In the genomic region with DNA sequence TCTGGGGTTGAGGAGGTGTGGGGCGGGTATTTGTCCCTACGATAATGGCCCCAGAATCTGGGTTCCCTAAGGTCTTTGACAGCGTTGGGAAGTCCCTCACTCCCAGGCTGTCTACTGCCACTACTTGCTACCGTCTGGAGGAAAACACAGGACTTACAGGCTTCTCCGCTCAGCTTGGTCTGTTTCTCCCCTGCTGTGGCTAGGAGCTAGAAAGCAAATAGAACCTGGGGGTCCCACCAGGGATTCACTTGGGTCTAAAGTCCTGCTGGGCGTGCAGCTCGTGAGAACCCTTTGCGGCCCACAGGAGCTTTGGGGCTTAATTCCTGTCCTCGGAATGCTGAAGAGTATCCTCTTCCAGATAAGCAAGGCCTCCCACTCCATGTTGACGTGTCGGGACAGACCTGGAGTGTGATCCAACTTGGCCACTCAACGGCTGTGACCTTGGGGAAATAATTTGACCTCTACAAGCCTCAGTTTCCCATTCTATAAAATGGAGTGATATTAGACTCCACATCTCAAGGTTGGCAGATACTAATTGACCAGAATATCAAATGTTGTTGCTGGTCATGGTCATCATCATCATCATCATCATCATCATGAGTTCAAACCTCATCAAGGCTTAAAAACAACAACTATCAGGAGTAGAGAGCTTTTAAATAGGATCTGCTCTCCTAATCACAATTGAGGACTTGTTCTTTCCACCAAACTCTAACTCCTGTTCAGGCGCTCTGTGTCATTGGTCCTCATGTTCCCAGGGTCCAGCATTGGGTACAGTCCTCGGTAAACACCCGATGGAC, we compare ENCODE assay signal across 1 cellular context.
TF ChIP-seq lines count a peak whose summit lies in the region.

No MANE protein-coding gene starts in this region.

TF ChIP-seq in HepG2, 621 proteins besides CTCF, POLR2A, EP300 and RAD21:
- TF ChIP-seq PHF8 (CRISPR knock-in tag; IDR thresholded peaks at IDR 0.05): no peak
- no peak for TF ChIP-seq ZNF343 (CRISPR knock-in tag; IDR thresholded peaks at IDR 0.05)
- peak; percentile 58; the same call in 1 of the 2 replicates for TF ChIP-seq CREB1 (IDR thresholded peaks at IDR 0.05)
- no peak for TF ChIP-seq CREB1 (CRISPR knock-in tag; IDR thresholded peaks at IDR 0.05)
- no peak for TF ChIP-seq CENPT (CRISPR knock-in tag; IDR thresholded peaks at IDR 0.05; ENCODE audit: low read depth)
- no peak for TF ChIP-seq REPIN1 (CRISPR knock-in tag; IDR thresholded peaks at IDR 0.05; ENCODE audit: borderline replicate concordance, low read depth)
- peak; percentile 71 for TF ChIP-seq ZNF629 (CRISPR knock-in tag; conservative IDR thresholded peaks at IDR 0.05)
- TF ChIP-seq ZNF253 (CRISPR knock-in tag; IDR thresholded peaks at IDR 0.05; ENCODE audit: borderline replicate concordance): no peak
- TF ChIP-seq RFXAP (CRISPR knock-in tag; IDR thresholded peaks at IDR 0.05; ENCODE audit: borderline replicate concordance): no peak
- TF ChIP-seq SALL1 (CRISPR knock-in tag; IDR thresholded peaks at IDR 0.05): no peak
- 0 out of 2 replicates have a peak, but pooled peaks have one; percentile 16 for TF ChIP-seq ZMYM3 (CRISPR knock-in tag; IDR thresholded peaks at IDR 0.05)
- TF ChIP-seq ZBTB20 (CRISPR knock-in tag; IDR thresholded peaks at IDR 0.05; ENCODE audit: borderline replicate concordance, low read depth): no peak
- no peak for TF ChIP-seq ATRX (CRISPR knock-in tag; IDR thresholded peaks at IDR 0.05; ENCODE audit: borderline replicate concordance)
